ENCODE assay signal across 9 cellular contexts in genomic region chr7:141649865-141650499, GRCh38. TPM values are rescaled to one million over a fixed set of nuclear protein-coding genes. Genes with fewer than 3 reads are reported as not detected.
A peak's percentile ranks its signal among the peaks of the same experiment; 100 is the strongest.
DNase-seq lines count a peak whose midpoint lies in the region; ATAC-seq and TF ChIP-seq lines count a peak whose summit lies in the region.
"Had no signal": no experiment of that assay in that cellular context is flagged by ENCODE, and none has a peak within 500 bp of the region (broad histone marks: within the 10 kb centered on the region; RNA-seq: fewer than 3 reads in every experiment).

No MANE protein-coding gene starts in this region.

- H3K9me3 ChIP-seq in H9 (ENCODE audit: control insufficient read depth, low read depth, low read length), result no peaks in the 10 kb centered on the region
- no peaks in the 10 kb centered on the region for H3K9me3 ChIP-seq in MG63

- H2AFZ ChIP-seq in H9 (ENCODE audit: low read length), result no peak overlapping the region

- H3K9me3 Mint-ChIP-seq in activated CD4-positive, alpha-beta T cell treated with anti-CD3 and anti-CD28 coated beads for 36 hours (ENCODE audit: low read depth), result no peaks in the 10 kb centered on the region
- H3K9me3 Mint-ChIP-seq in H9 (no peaks in the 10 kb centered on the region), chondrocyte (ENCODE audit: low read depth) (no peaks in the 10 kb centered on the region)

- H2BK12ac ChIP-seq in H9 (ENCODE audit: insufficient read length, low read depth, low read length), result no peak overlapping the region

- no peaks in the 10 kb centered on the region for H4K20me1 ChIP-seq in H9 (ENCODE audit: control insufficient read depth, insufficient read depth, insufficient read length)

- no peak overlapping the region for H3T11ph ChIP-seq in H9 (ENCODE audit: low read length)

- no peaks in the 10 kb centered on the region for H3K23me2 ChIP-seq in H9 (ENCODE audit: insufficient read length, low read depth, low read length, poor library complexity, severe bottlenecking)

- H2AK5ac ChIP-seq in H9 (ENCODE audit: insufficient read length, low read length), result no peak overlapping the region

- no CpG with 5 or more reads among the region's 4 CpGs for WGBS in H9 (ENCODE audit: extremely low coverage, insufficient read length, low lambda C conversion rate)

- H2BK15ac ChIP-seq in H9 (ENCODE audit: low read depth, low read length), result no peak overlapping the region

- peak; percentile 59 for ATAC-seq in activated CD4-positive, alpha-beta T cell treated with anti-CD3 and anti-CD28 coated beads for 36 hours

- CTCF ChIA-PET in activated CD4-positive, alpha-beta T cell treated with anti-CD3 and anti-CD28 coated beads for 36 hours (lab: Charles Lee), result interaction anchor here (0.6 to 1.2 kb wide), 11 partner anchors 10 to 942 kb away, joined by 3 to 6 read pairs (median 3); partner anchors contain the start of genes MRPS33 and SSBP1

- no peak overlapping the region for H3K18ac ChIP-seq in H9 (ENCODE audit: insufficient read length, low read depth, low read length)

- no peak overlapping the region for H2BK20ac ChIP-seq in H9 (ENCODE audit: low read depth, low read length, poor library complexity, severe bottlenecking)

- no peak overlapping the region for H3K9ac ChIP-seq in H9 (ENCODE audit: extremely low read depth, insufficient read length, low read length)

- H3K27me3 Mint-ChIP-seq in activated CD4-positive, alpha-beta T cell treated with anti-CD3 and anti-CD28 coated beads for 36 hours, result no peaks in the 10 kb centered on the region
- H3K27me3 Mint-ChIP-seq in H9 (ENCODE audit: low read depth) (no peaks in the 10 kb centered on the region; the same call in 1 of the 2 replicates), chondrocyte (ENCODE audit: low read depth) (no peaks in the 10 kb centered on the region)

- no peak overlapping the region for H3K23ac ChIP-seq in H9 (ENCODE audit: insufficient read length, low read depth, low read length)

- no peak overlapping the region for H3K4me3 Mint-ChIP-seq in activated CD4-positive, alpha-beta T cell treated with anti-CD3 and anti-CD28 coated beads for 36 hours
- H3K4me3 Mint-ChIP-seq in H9, result no peak overlapping the region
- H3K4me3 Mint-ChIP-seq in chondrocyte (ENCODE audit: unreplicated experiment), result no peak overlapping the region

- H3K4me2 ChIP-seq in H9 (ENCODE audit: insufficient read depth, insufficient read length, low read length), result no peak overlapping the region

- H2BK120ac ChIP-seq in H9 (ENCODE audit: low read depth, low read length, poor library complexity, severe bottlenecking), result no peak overlapping the region

- H4K91ac ChIP-seq in H9 (ENCODE audit: insufficient read length, low read depth, low read length), result no peak overlapping the region

- H3K79me2 ChIP-seq in H9 (ENCODE audit: insufficient read depth, low read length), result no peaks in the 10 kb centered on the region

- H3K27ac ChIP-seq in H9 (ENCODE audit: insufficient read length, low read depth, low read length) (no peak overlapping the region), layer of hippocampus (ENCODE audit: low read depth, low read length) (peak overlapping the region; percentile 40)

- no peak overlapping the region for H3K56ac ChIP-seq in H9 (ENCODE audit: insufficient read length, low read depth, low read length)

- no peaks in the 10 kb centered on the region for H3K79me1 ChIP-seq in H9 (ENCODE audit: insufficient read depth, low read depth, low read length, poor library complexity, severe bottlenecking)

- peak; percentile 58 for DNase-seq in activated CD4-positive, alpha-beta T cell treated with anti-CD3 and anti-CD28 coated beads for 36 hours
- DNase-seq in activated CD4-positive, alpha-beta T cell treated with anti-CD3 and anti-CD28 coated beads for 1 hour, result no peak
- peak; percentile 71 for DNase-seq in H9
- peak; percentile 52 for DNase-seq in MG63
- DNase-seq in RPMI8226, result peak; percentile 73
- no peak for DNase-seq in chondrocyte (ENCODE audit: low spot score)
- DNase-seq in stromal cell of bone marrow (ENCODE audit: low read depth), result peak; percentile 90

- H2BK5ac ChIP-seq in H9 (ENCODE audit: insufficient read length, low read length), result no peak overlapping the region

- peak; percentile 83 for TF ChIP-seq CTCF in H9 (conservative IDR thresholded peaks at IDR 0.05)
- TF ChIP-seq CTCF in chondrocyte (IDR thresholded peaks at IDR 0.05), result peak; percentile 91

- H3K4me3 ChIP-seq in MG63, result no peak overlapping the region

- peaks cover 7% of the 10 kb centered on the region for H3K36me3 ChIP-seq in MG63

- no peaks in the 10 kb centered on the region for H3K27me3 ChIP-seq in H9 (ENCODE audit: insufficient read depth, low read length)
- H3K27me3 ChIP-seq in MG63, result no peaks in the 10 kb centered on the region
- H3K27me3 ChIP-seq in layer of hippocampus (ENCODE audit: control insufficient read depth, insufficient read depth, low read length), result no peaks in the 10 kb centered on the region

- H4K5ac ChIP-seq in H9 (ENCODE audit: insufficient read length, low read depth, low read length), result no peak overlapping the region

- no peak overlapping the region for H4K8ac ChIP-seq in H9 (replicated peaks; ENCODE audit: insufficient read length, low read depth, low read length)

- H3K4me1 ChIP-seq in H9 (ENCODE audit: insufficient read depth, low read length), result no peaks in the 10 kb centered on the region

- no peak overlapping the region for H3K14ac ChIP-seq in H9 (ENCODE audit: insufficient read depth, low read length)

- peaks cover 24% of the 10 kb centered on the region for H3K36me3 Mint-ChIP-seq in activated CD4-positive, alpha-beta T cell treated with anti-CD3 and anti-CD28 coated beads for 36 hours (ENCODE audit: low read depth)
- H3K36me3 Mint-ChIP-seq in H9 (ENCODE audit: insufficient read depth in 1 of 3, low read depth in 3 of 3) (peaks cover 4 to 8% (median 7%) of the 10 kb centered on the region in 3 experiments; a peak in 6 of 7 replicates), chondrocyte (ENCODE audit: low read depth) (peaks cover 4% of the 10 kb centered on the region)

- POLR2A ChIA-PET in activated CD4-positive, alpha-beta T cell treated with anti-CD3 and anti-CD28 coated beads for 36 hours (lab: Charles Lee), result interaction anchor here (0.6 kb wide), 1 partner anchor 100 kb away, joined by 4 read pairs; no protein-coding TSS in a partner anchor

- no peak overlapping the region for H3K27ac Mint-ChIP-seq in activated CD4-positive, alpha-beta T cell treated with anti-CD3 and anti-CD28 coated beads for 36 hours
- no peak overlapping the region; a peak in 1 of 7 replicates for H3K27ac Mint-ChIP-seq in H9
- peak overlapping the region; percentile 52 for H3K27ac Mint-ChIP-seq in chondrocyte (ENCODE audit: unreplicated experiment)

- H3K4ac ChIP-seq in H9 (ENCODE audit: low read depth, low read length), result no peak overlapping the region; the same call in 1 of the 2 replicates

- peaks cover 5% of the 10 kb centered on the region for H3K4me1 Mint-ChIP-seq in activated CD4-positive, alpha-beta T cell treated with anti-CD3 and anti-CD28 coated beads for 36 hours
- H3K4me1 Mint-ChIP-seq in H9 (peaks cover 21 to 25% of the 10 kb centered on the region in 2 experiments), chondrocyte (ENCODE audit: low read depth) (peaks cover 30% of the 10 kb centered on the region)

- intact Hi-C loops in activated CD4-positive, alpha-beta T cell treated with anti-CD3 and anti-CD28 coated beads for 36 hours (cut with DNase I, micrococcal nuclease), result loop anchor here in 1 of 2 experiments (5.0 kb wide), 2 partner anchors 98 to 578 kb away; partner anchors contain the start of genes AGK and TMEM178B

RNA-seq across cellular contexts. Expression of gene DENND11, which starts 52.0 kb away (rescaled TPM):
- total RNA-seq in activated CD4-positive, alpha-beta T cell treated with anti-CD3 and anti-CD28 coated beads for 36 hours, result 10 to 100 TPM; 21.2 to 27.6 TPM
- 21.2 and 21.9 TPM in 2 replicates for total RNA-seq in H9 (2021)
- total RNA-seq in MG63 (2014; rRNA removed; shearing (Covaris generic); ENCODE audit: low replicate concordance), result 1.3 and 2.1 TPM in 2 replicates
- total RNA-seq in chondrocyte, result 8.0 to 9.2 TPM (median 8.5 TPM) in 3 replicates

RNA-seq across cellular contexts. Expression of gene WEE2, which starts 58.2 kb away (rescaled TPM):
- not detected for total RNA-seq in activated CD4-positive, alpha-beta T cell treated with anti-CD3 and anti-CD28 coated beads for 36 hours
- not detected in 2 replicates for total RNA-seq in H9 (2021)
- not detected in 2 replicates for total RNA-seq in MG63 (2014; rRNA removed; shearing (Covaris generic); ENCODE audit: low replicate concordance)
- total RNA-seq in chondrocyte, result not detected in 3 replicates
- total RNA-seq: lower leg skin had no signal

Comparison
In these comparisons a context has a peak if more than half of its experiments do, and no peak if none do; other contexts are left out.
1. DNase-seq: peak in activated CD4-positive, alpha-beta T cell treated with anti-CD3 and anti-CD28 coated beads for 36 hours (single experiment), H9 (single experiment), MG63 (single experiment), RPMI8226 (single experiment) and stromal cell of bone marrow (single experiment); none in activated CD4-positive, alpha-beta T cell treated with anti-CD3 and anti-CD28 coated beads for 1 hour (single experiment) and chondrocyte (single experiment).